8 cellular contexts compared by ENCODE assay signal in the genomic region with DNA sequence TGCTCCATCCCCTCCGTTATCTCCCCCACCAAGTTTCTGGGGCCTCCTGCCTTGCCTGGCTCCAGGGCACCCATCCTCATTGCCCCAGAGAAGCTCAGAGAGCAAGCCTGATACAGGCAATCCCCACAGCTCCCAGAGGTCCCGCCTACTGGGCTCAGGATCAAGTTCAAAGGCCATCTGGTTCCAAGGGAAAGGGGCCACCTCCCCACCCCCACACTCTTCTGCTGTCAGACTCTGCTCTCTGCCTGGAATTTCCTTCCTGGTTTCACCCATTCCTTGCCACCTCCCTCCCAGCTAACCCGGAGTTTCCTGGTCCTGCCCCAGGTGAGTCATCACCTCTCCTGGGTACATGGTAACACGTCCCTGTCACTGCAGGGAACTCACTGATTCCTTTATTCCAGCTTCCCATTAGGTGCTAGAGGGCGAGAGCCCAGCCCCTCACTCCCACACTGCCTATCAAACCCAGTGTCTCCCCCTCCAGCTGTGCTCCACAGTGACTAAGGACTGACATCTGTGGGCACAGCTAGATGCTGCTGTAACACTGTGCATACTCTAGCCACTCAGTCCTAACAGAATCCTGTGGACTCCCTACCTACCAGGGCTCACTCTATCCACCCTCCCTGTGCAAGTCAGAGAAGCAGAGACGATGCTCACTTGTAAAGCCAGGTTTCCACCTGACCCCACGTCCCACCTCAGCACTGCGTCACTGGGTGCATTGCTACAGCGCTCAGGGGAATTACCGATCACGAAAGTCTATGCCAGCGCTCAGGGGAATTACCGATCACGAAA. TPM values are rescaled to one million over a fixed set of nuclear protein-coding genes. Genes with fewer than 3 reads are reported as not detected.
DNase-seq lines count a peak whose midpoint lies in the region; ATAC-seq, FAIRE-seq and TF ChIP-seq lines count a peak whose summit lies in the region.

No MANE protein-coding gene starts in this region.

- H3K27me3 ChIP-seq in smooth muscle cell (ENCODE audit: low read depth): no peaks in the 10 kb centered on the region
- no peaks in the 10 kb centered on the region for H3K27me3 ChIP-seq in thyroid gland

- intact Hi-C loops in thyroid gland (cut with DNase I): no loop called here

- H3K9ac ChIP-seq in smooth muscle cell (ENCODE audit: low read depth): no peak overlapping the region

- no peak overlapping the region for H3K4me3 ChIP-seq in smooth muscle cell
- no peak overlapping the region for H3K4me3 ChIP-seq in thyroid gland (replicated peaks in 1 of 3)

- peak overlapping the region; percentile 49 for H3K27ac ChIP-seq in smooth muscle cell (ENCODE audit: low read depth)
- no peak overlapping the region for H3K27ac ChIP-seq in thyroid gland

- H3F3A ChIP-seq in smooth muscle cell (ENCODE audit: low read depth): peaks cover 18% of the 10 kb centered on the region

- peak; percentile 83 for FAIRE-seq in GM18507 (lab: Jason Lieb, UNC)

- DNase-seq in 8988T (peak; percentile 52), GM18507 (ENCODE audit: extremely low spot score, insufficient read length, low read depth) (no peak), HuH-7 (ENCODE audit: low spot score) (peak; percentile 53), dermis blood vessel endothelial cell (peak; percentile 43), smooth muscle cell (lab: John Stamatoyannopoulos, UW; ENCODE audit: unreplicated experiment) (no peak), KG1 (lab: John Stamatoyannopoulos, UW) (no peak), thyroid gland (no peak)

- 65% methylated on average over 14 of the region's 14 CpGs for WGBS in smooth muscle cell (ENCODE audit: low lambda C conversion rate)
- 78 to 83% methylated on average over 14 of the region's 14 CpGs for WGBS in thyroid gland, 2 donors

- H3K4me1 ChIP-seq in smooth muscle cell (ENCODE audit: low read depth) (no peaks in the 10 kb centered on the region), thyroid gland (no peaks in the 10 kb centered on the region)

- H3K36me3 ChIP-seq in smooth muscle cell (ENCODE audit: low read depth) (no peaks in the 10 kb centered on the region), thyroid gland (no peaks in the 10 kb centered on the region)

- no peak for TF ChIP-seq POLR2A in thyroid gland (IDR thresholded peaks at IDR 0.05)

- TF ChIP-seq CTCF in smooth muscle cell (IDR thresholded peaks at IDR 0.05; ENCODE audit: borderline replicate concordance, insufficient read depth, poor library complexity, severe bottlenecking) (no peak), thyroid gland (IDR thresholded peaks at IDR 0.05) (no peak)

- peak overlapping the region; percentile 56 for H3K4me2 ChIP-seq in smooth muscle cell

- H3K79me2 ChIP-seq in smooth muscle cell (ENCODE audit: low read depth): no peaks in the 10 kb centered on the region

- no peak overlapping the region for H2AFZ ChIP-seq in smooth muscle cell (ENCODE audit: low read depth)

- H3K9me3 ChIP-seq in smooth muscle cell (replicated peaks; ENCODE audit: low read depth): no peaks in the 10 kb centered on the region
- no peaks in the 10 kb centered on the region for H3K9me3 ChIP-seq in thyroid gland

- ATAC-seq in HG03521 (IDR thresholded peaks at IDR 0.05; ENCODE audit: unreplicated experiment): no peak

- H4K20me1 ChIP-seq in smooth muscle cell (ENCODE audit: low read depth): no peaks in the 10 kb centered on the region

RNA-seq across cellular contexts. Expression of gene RSPH1, which starts 21.8 kb away (rescaled TPM):
- not detected in 2 replicates for total RNA-seq in dermis blood vessel endothelial cell
- 0.13 TPM in 1 of 2 replicates, not detected in the other for total RNA-seq in smooth muscle cell
- 0.16 TPM in 1 of 2 replicates, not detected in the other for polyA plus RNA-seq in smooth muscle cell
- total RNA-seq in thyroid gland: 1 to 10 TPM; 2.7 to 3.7 (median 3.0) TPM

RNA-seq across cellular contexts. Expression of gene SLC37A1, which starts 39.4 kb away (rescaled TPM):
- total RNA-seq in dermis blood vessel endothelial cell (14.0 and 15.0 TPM in 2 replicates), smooth muscle cell (18.0 and 19.4 TPM in 2 replicates), thyroid gland (10 to 100 TPM; 26.1 to 37.9 (median 34.9) TPM)
- 14.6 and 15.0 TPM in 2 replicates for polyA plus RNA-seq in smooth muscle cell

Comparison
In these comparisons a context has a peak if more than half of its experiments do, and no peak if none do; other contexts are left out.
1. DNase-seq: peak in 8988T (single experiment), HuH-7 (single experiment) and dermis blood vessel endothelial cell (single experiment); none in GM18507 (single experiment), smooth muscle cell (single experiment), KG1 (single experiment) and thyroid gland (0 of 2).